Comparison of ENCODE assay signal across 2 cellular contexts in genomic region chr17:43133439-43133838, GRCh38.
A peak's percentile ranks its signal among the peaks of the same experiment; 100 is the strongest.
TF ChIP-seq lines count a peak whose summit lies in the region.

No MANE protein-coding gene starts in this region.

TF ChIP-seq in HEK293, 187 proteins besides CTCF, POLR2A, EP300 and RAD21:
- peak; percentile 54 for TF ChIP-seq PRDM1 (tag by site-specific recombination; IDR thresholded peaks at IDR 0.05)

TF ChIP-seq in GM12878, 131 proteins besides CTCF, POLR2A, EP300 and RAD21:
- TF ChIP-seq SPI1 (IDR thresholded peaks at IDR 0.05; ENCODE audit: borderline replicate concordance, insufficient read depth, low read depth, low read length): peak; percentile 39; the same call in 1 of the 2 replicates
